ENCODE assay signal across 21 cellular contexts in the genomic region with DNA sequence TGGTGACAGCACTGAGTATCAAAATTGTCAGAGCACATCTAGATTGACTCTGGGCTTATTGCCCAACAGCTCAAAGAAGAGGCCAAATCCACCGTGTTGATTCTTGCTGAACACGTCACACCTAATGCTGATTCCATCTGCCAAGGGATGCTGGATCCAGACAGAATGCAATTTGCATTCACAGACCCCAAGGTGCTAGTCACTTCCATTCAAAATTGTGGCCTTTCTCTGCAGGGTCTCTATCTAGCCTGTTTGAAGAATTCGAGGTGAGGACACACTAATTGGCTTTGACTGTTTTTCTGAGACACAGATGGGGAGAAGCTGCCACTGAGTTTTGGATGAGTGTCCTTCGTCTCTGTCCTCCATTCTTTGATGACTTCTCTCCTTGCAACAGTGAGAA.
"Had no signal": no experiment of that assay in that cellular context is flagged by ENCODE, and none has a peak within 500 bp of the region (broad histone marks: within the 10 kb centered on the region; RNA-seq: fewer than 3 reads in every experiment).

No MANE protein-coding gene starts in this region.

- H3K27ac ChIP-seq: colonic mucosa, esophagus squamous epithelium, lower lobe of right lung, pancreas, right atrium auricular region, suprapubic skin, transverse colon, upper lobe of right lung, uterus had no signal

- H3K4me1 ChIP-seq: colonic mucosa, esophagus squamous epithelium, lower lobe of right lung, right atrium auricular region, upper lobe of right lung, uterus had no signal

- H3K27me3 ChIP-seq: colonic mucosa, pancreas, right atrium auricular region, suprapubic skin, transverse colon, upper lobe of right lung had no signal

- H3K4me3 ChIP-seq: colonic mucosa, esophagus squamous epithelium, lower lobe of right lung, pancreas, right atrium auricular region, smooth muscle cell, suprapubic skin, transverse colon, upper lobe of right lung, uterus had no signal

- ATAC-seq: left ventricle myocardium superior; lower lobe of right lung; natural killer cell; pancreas; sciatic nerve; stimulated activated naive CD8-positive, alpha-beta T cell treated with anti-CD3 and anti-CD28 coated beads, Interleukin-15, amount 100 ng/mL, for 72 hours; upper lobe of right lung had no signal

- H3K9me3 ChIP-seq: colonic mucosa, esophagus squamous epithelium, lower lobe of right lung, pancreas, right atrium auricular region, suprapubic skin, transverse colon, upper lobe of right lung, uterus had no signal

- H3K4me2 ChIP-seq: smooth muscle cell had no signal

- H3K36me3 ChIP-seq: colonic mucosa, esophagus squamous epithelium, lower lobe of right lung, pancreas, right atrium auricular region, suprapubic skin, transverse colon, upper lobe of right lung, uterus had no signal

- DNase-seq: colonic mucosa; effector CD8-positive, alpha-beta T cell; esophagus squamous epithelium; left ventricle myocardium superior; lower lobe of right lung; natural killer cell; occipital lobe; pancreas; stimulated activated CD4-positive, alpha-beta T cell treated with anti-CD3 and anti-CD28 coated beads, Interleukin-12 subunit alpha, Interleukin-12 subunit beta, amount 100 ng/mL, for 4 hours; stimulated activated CD4-positive, alpha-beta T cell treated with anti-CD3 and anti-CD28 coated beads, Interleukin-1b, Interleukin-23, amount 100 ng/mL, for 48 hours; stimulated activated CD4-positive, alpha-beta T cell treated with anti-CD3 and anti-CD28 coated beads, Interleukin-4, amount 100 ng/mL, for 1 hour; stimulated activated CD8-positive, alpha-beta memory T cell treated with anti-CD3 and anti-CD28 coated beads, Interleukin-4, amount 100 ng/mL, for 48 hours; stimulated activated naive CD4-positive, alpha-beta T cell; stimulated activated naive CD8-positive, alpha-beta T cell treated with anti-CD3 and anti-CD28 coated beads, Interleukin-15, amount 100 ng/mL, for 72 hours; transverse colon; upper lobe of right lung; uterus had no signal
